23 cellular contexts compared by ENCODE assay signal in the genomic region with DNA sequence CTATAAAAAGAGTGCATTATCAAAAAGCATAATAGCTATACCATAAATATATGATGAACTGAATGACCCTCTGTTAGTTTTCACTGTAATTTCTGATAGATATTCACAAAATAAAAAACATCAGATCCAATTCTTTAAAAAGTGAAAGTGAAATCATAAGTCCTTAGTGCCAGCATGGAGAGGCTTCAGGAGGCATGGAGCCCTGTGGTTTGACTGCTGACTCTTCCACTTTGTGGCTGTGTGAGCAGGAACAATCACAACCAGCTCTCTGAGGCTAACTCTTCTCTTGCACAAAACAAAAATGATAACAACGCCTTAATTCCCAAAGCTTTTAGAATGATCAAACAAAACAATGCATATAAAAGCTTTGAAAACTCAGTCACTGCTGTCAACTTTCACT.
DNase-seq lines count a peak whose midpoint lies in the region; ATAC-seq and TF ChIP-seq lines count a peak whose summit lies in the region.
"Had no signal": no experiment of that assay in that cellular context is flagged by ENCODE, and none has a peak within 500 bp of the region (broad histone marks: within the 10 kb centered on the region; RNA-seq: fewer than 3 reads in every experiment).

No MANE protein-coding gene starts in this region.

- in situ Hi-C loops in astrocyte of the spinal cord (cut with HindIII; ENCODE audit: low sequenced_read_pairs): no loop called here

- intact Hi-C loops in right lobe of liver (cut with DNase I) (no loop called here), left colon (cut with DNase I, micrococcal nuclease) (no loop called here)

- H3K4me3 ChIP-seq in ACC112 (ENCODE audit: low read depth, low read length) (peak overlapping the region; percentile 42), Loucy (ENCODE audit: low read length, poor library complexity, severe bottlenecking) (peak overlapping the region; percentile 22), astrocyte of the spinal cord (ENCODE audit: low read depth, low read length) (no peak overlapping the region), right lobe of liver (no peak overlapping the region)
- H3K4me3 ChIP-seq: SJCRH30, transverse colon had no signal

- no peaks in the 10 kb centered on the region for H3F3A ChIP-seq in Loucy (ENCODE audit: low read depth)

- H3K79me2 ChIP-seq in ACC112 (ENCODE audit: control insufficient read depth, insufficient read depth, low read length, unreplicated experiment): no peaks in the 10 kb centered on the region
- H3K79me2 ChIP-seq in Loucy (ENCODE audit: insufficient read depth, low read length): no peaks in the 10 kb centered on the region

- peak; percentile 64 to 71 (median 68) for ATAC-seq in right lobe of liver
- ATAC-seq in left colon: no peak
- ATAC-seq in GM21526 (IDR thresholded peaks at IDR 0.05; ENCODE audit: low FRiP score, unreplicated experiment): no peak
- ATAC-seq: activated CD8-positive, alpha-beta memory T cell treated with anti-CD3 and anti-CD28 coated beads, Interleukin-2, amount 10 ng/mL, durations not matched to agents 7 days and 5 days; activated naive CD8-positive, alpha-beta T cell treated with anti-CD3 and anti-CD28 coated beads, Interleukin-2, amount 50 U/mL, for 24 hours; activated T-helper 17 cell treated with anti-CD3 and anti-CD28 coated beads, Interleukin-2, amount 50 U/mL, for 72 hours; CD8-positive, alpha-beta T cell; stimulated activated memory B cell treated with anti-CD40 and anti-IgM and Interleukin-4, amounts not matched to agents 10 μg/mL and 1 μg/mL and 100 μg/mL, for 72 hours had no signal

- no peaks in the 10 kb centered on the region for H3K9me3 ChIP-seq in Loucy (ENCODE audit: insufficient read depth, low read depth, low read length)
- H3K9me3 ChIP-seq in right lobe of liver: no peaks in the 10 kb centered on the region
- H3K9me3 ChIP-seq: neutrophil, SJCRH30, transverse colon had no signal

- no peak for TF ChIP-seq POLR2A in right lobe of liver (IDR thresholded peaks at IDR 0.05)

- no peaks in the 10 kb centered on the region for H3K36me3 ChIP-seq in ACC112 (ENCODE audit: insufficient read depth, low read length)
- H3K36me3 ChIP-seq in Loucy (ENCODE audit: insufficient read depth, low read length): no peaks in the 10 kb centered on the region
- no peaks in the 10 kb centered on the region for H3K36me3 ChIP-seq in right lobe of liver
- H3K36me3 ChIP-seq: neutrophil, SJCRH30, transverse colon had no signal

- H3K4me1 ChIP-seq in ACC112 (ENCODE audit: control insufficient read depth, insufficient read depth, low read length, unreplicated experiment) (no peaks in the 10 kb centered on the region), Loucy (ENCODE audit: insufficient read depth, low read length, poor library complexity, severe bottlenecking) (peaks cover 5% of the 10 kb centered on the region), right lobe of liver (no peaks in the 10 kb centered on the region)
- H3K4me1 ChIP-seq: SJCRH30, transverse colon had no signal

- H3K9me2 ChIP-seq in Loucy (replicated peaks; ENCODE audit: low read depth, low read length): no peaks in the 10 kb centered on the region

- no peaks in the 10 kb centered on the region for H4K20me1 ChIP-seq in Loucy (ENCODE audit: insufficient read depth, low read length, poor library complexity, severe bottlenecking)

- H2AFZ ChIP-seq in ACC112 (ENCODE audit: low read length, unreplicated experiment) (no peak overlapping the region), Loucy (ENCODE audit: low read length) (peak overlapping the region; percentile 71; the same call in 1 of the 2 replicates)

- peak; percentile 38 for DNase-seq in astrocyte of the spinal cord (ENCODE audit: low read depth, low spot score)
- DNase-seq in right lobe of liver: no peak
- no peak for DNase-seq in left colon
- no peak for DNase-seq in GF-D8 (lab: John Stamatoyannopoulos, UW)
- no peak for DNase-seq in AML-193 (lab: John Stamatoyannopoulos, UW)
- DNase-seq: activated CD4-positive, alpha-beta T cell treated with anti-CD3 and anti-CD28 coated beads for 1 hour; activated CD8-positive, alpha-beta memory T cell treated with anti-CD3 and anti-CD28 coated beads, Interleukin-2, amount 10 ng/mL, durations not matched to agents 7 days and 5 days; activated naive CD8-positive, alpha-beta T cell treated with anti-CD3 and anti-CD28 coated beads, Interleukin-2, amount 50 U/mL, for 24 hours; CD8-positive, alpha-beta T cell; central memory CD4-positive, alpha-beta T cell; H9; islet precursor cell; NCI-H1105 treated with DMSO at 0.1 percent for 48 hours; NCI-H526 treated with DMSO at 0.1 percent for 48 hours; SJCRH30; transverse colon had no signal

- H3K27ac ChIP-seq in ACC112 (ENCODE audit: low read depth, low read length) (no peak overlapping the region), right lobe of liver (no peak overlapping the region)
- H3K27ac ChIP-seq: KMS-11, neutrophil, SJCRH30, transverse colon had no signal

- H3K27me3 ChIP-seq in ACC112 (ENCODE audit: insufficient read depth, low read length) (no peaks in the 10 kb centered on the region), Loucy (ENCODE audit: insufficient read depth, low read length, poor library complexity, severe bottlenecking) (no peaks in the 10 kb centered on the region), right lobe of liver (no peaks in the 10 kb centered on the region)
- H3K27me3 ChIP-seq: neutrophil, SJCRH30, transverse colon had no signal

- 38% methylated on average over 1 of the region's 1 CpG for WGBS in right lobe of liver (ENCODE audit: insufficient coverage, low coverage, low lambda C conversion rate, missing lambda C conversion rate)

- no peak overlapping the region for H3K9ac ChIP-seq in Loucy (ENCODE audit: low read depth, low read length, poor library complexity, severe bottlenecking)
- H3K9ac ChIP-seq: KMS-11 had no signal

- TF ChIP-seq CTCF in Loucy (conservative IDR thresholded peaks at IDR 0.05; ENCODE audit: low read length): no peak
- no peak for TF ChIP-seq CTCF in astrocyte of the spinal cord (IDR thresholded peaks at IDR 0.05; ENCODE audit: low read depth, low read length)
- no peak for TF ChIP-seq CTCF in right lobe of liver (IDR thresholded peaks at IDR 0.05)

- peak overlapping the region; percentile 47 for H3K4me2 ChIP-seq in Loucy (ENCODE audit: low read depth, low read length, poor library complexity, severe bottlenecking)
- H3K4me2 ChIP-seq: KMS-11 had no signal

Comparison
In these comparisons a context has a peak if more than half of its experiments do, and no peak if none do; other contexts are left out.
1. H3K4me3 ChIP-seq: peak in ACC112 (single experiment) and Loucy (single experiment); none in astrocyte of the spinal cord (single experiment) and right lobe of liver (0 of 3).
2. ATAC-seq: peak in right lobe of liver (4 of 4); none in left colon (single experiment) and GM21526 (single experiment).